15 cellular contexts compared by ENCODE assay signal in genomic region chr15:52438047-52438446, GRCh38.
DNase-seq lines count a peak whose midpoint lies in the region; ATAC-seq and TF ChIP-seq lines count a peak whose summit lies in the region.
"Had no signal": no experiment of that assay in that cellular context is flagged by ENCODE, and none has a peak within 500 bp of the region (broad histone marks: within the 10 kb centered on the region; RNA-seq: fewer than 3 reads in every experiment).

No MANE protein-coding gene starts in this region.

- POLR2A ChIA-PET in activated CD8-positive, alpha-beta T cell treated with anti-CD3 and anti-CD28 coated beads, Interleukin-2, amount 10 ng/mL, durations not matched to agents 7 days and 5 days (lab: Charles Lee) = no interaction called here
- POLR2A ChIA-PET in activated CD8-positive, alpha-beta T cell treated with anti-CD3 and anti-CD28 coated beads for 36 hours (lab: Charles Lee) = interaction anchor here (0.7 kb wide), 1 partner anchor 16 kb away, joined by 3 read pairs; no protein-coding TSS in a partner anchor
- POLR2A ChIA-PET in activated CD4-positive, alpha-beta memory T cell treated with anti-CD3 and anti-CD28 coated beads, Interleukin-2, amount 10 ng/mL, durations not matched to agents 7 days and 5 days (lab: Charles Lee) = interaction anchor here (0.8 to 1.2 kb wide), 2 partner anchors 28 to 90 kb away, joined by 3 read pairs; partner anchors contain the start of gene MYO5A

- no peak overlapping the region for H3K4me3 Mint-ChIP-seq in activated CD8-positive, alpha-beta T cell treated with anti-CD3 and anti-CD28 coated beads, Interleukin-2, amount 10 ng/mL, durations not matched to agents 7 days and 5 days
- H3K4me3 Mint-ChIP-seq in activated CD8-positive, alpha-beta T cell treated with anti-CD3 and anti-CD28 coated beads for 36 hours = no peak overlapping the region
- H3K4me3 Mint-ChIP-seq in stimulated activated effector memory CD8-positive, alpha-beta T cell treated with anti-CD3 and anti-CD28 coated beads, Interleukin-12 subunit alpha, Interleukin-12 subunit beta, amount 100 ng/mL, for 72 hours = no peak overlapping the region
- H3K4me3 Mint-ChIP-seq in activated CD4-positive, alpha-beta memory T cell treated with anti-CD3 and anti-CD28 coated beads, Interleukin-2, amount 10 ng/mL, durations not matched to agents 7 days and 5 days = no peak overlapping the region
- H3K4me3 Mint-ChIP-seq: activated CD8-positive, alpha-beta memory T cell treated with anti-CD3 and anti-CD28 coated beads, Interleukin-2, amount 10 ng/mL, durations not matched to agents 7 days and 5 days; GM23338; naive thymus-derived CD8-positive, alpha-beta T cell had no signal

- no peaks in the 10 kb centered on the region for H3K27me3 ChIP-seq in SJCRH30
- H3K27me3 ChIP-seq: tibial artery had no signal

- H3K27me3 Mint-ChIP-seq in activated CD8-positive, alpha-beta T cell treated with anti-CD3 and anti-CD28 coated beads, Interleukin-2, amount 10 ng/mL, durations not matched to agents 7 days and 5 days (ENCODE audit: low read depth) = no peaks in the 10 kb centered on the region
- no peaks in the 10 kb centered on the region for H3K27me3 Mint-ChIP-seq in activated CD8-positive, alpha-beta T cell treated with anti-CD3 and anti-CD28 coated beads for 36 hours
- H3K27me3 Mint-ChIP-seq in activated CD4-positive, alpha-beta memory T cell treated with anti-CD3 and anti-CD28 coated beads, Interleukin-2, amount 10 ng/mL, durations not matched to agents 7 days and 5 days = no peaks in the 10 kb centered on the region
- H3K27me3 Mint-ChIP-seq: activated CD8-positive, alpha-beta memory T cell treated with anti-CD3 and anti-CD28 coated beads, Interleukin-2, amount 10 ng/mL, durations not matched to agents 7 days and 5 days; naive thymus-derived CD8-positive, alpha-beta T cell had no signal

- H3K27ac ChIP-seq in SJCRH30 = no peak overlapping the region
- H3K27ac ChIP-seq: tibial artery had no signal

- peak overlapping the region; percentile 35 for H3K27ac Mint-ChIP-seq in activated CD8-positive, alpha-beta T cell treated with anti-CD3 and anti-CD28 coated beads, Interleukin-2, amount 10 ng/mL, durations not matched to agents 7 days and 5 days
- H3K27ac Mint-ChIP-seq in activated CD8-positive, alpha-beta T cell treated with anti-CD3 and anti-CD28 coated beads for 36 hours = no peak overlapping the region
- peak overlapping the region; percentile 64 for H3K27ac Mint-ChIP-seq in stimulated activated effector memory CD8-positive, alpha-beta T cell treated with anti-CD3 and anti-CD28 coated beads, Interleukin-12 subunit alpha, Interleukin-12 subunit beta, amount 100 ng/mL, for 72 hours
- H3K27ac Mint-ChIP-seq in activated CD4-positive, alpha-beta memory T cell treated with anti-CD3 and anti-CD28 coated beads, Interleukin-2, amount 10 ng/mL, durations not matched to agents 7 days and 5 days = no peak overlapping the region
- H3K27ac Mint-ChIP-seq: activated CD8-positive, alpha-beta memory T cell treated with anti-CD3 and anti-CD28 coated beads, Interleukin-2, amount 10 ng/mL, durations not matched to agents 7 days and 5 days; GM23338 had no signal

- CTCF ChIA-PET in activated CD8-positive, alpha-beta T cell treated with anti-CD3 and anti-CD28 coated beads, Interleukin-2, amount 10 ng/mL, durations not matched to agents 7 days and 5 days (lab: Charles Lee) = no interaction called here
- CTCF ChIA-PET in activated CD8-positive, alpha-beta T cell treated with anti-CD3 and anti-CD28 coated beads for 36 hours (lab: Charles Lee) = no interaction called here
- CTCF ChIA-PET in activated CD4-positive, alpha-beta memory T cell treated with anti-CD3 and anti-CD28 coated beads, Interleukin-2, amount 10 ng/mL, durations not matched to agents 7 days and 5 days (lab: Charles Lee) = no interaction called here

- no peaks in the 10 kb centered on the region for H3K9me3 ChIP-seq in SJCRH30 (replicated peaks)
- H3K9me3 ChIP-seq: tibial artery had no signal

- no peak for ATAC-seq in activated CD8-positive, alpha-beta T cell treated with anti-CD3 and anti-CD28 coated beads, Interleukin-2, amount 10 ng/mL, durations not matched to agents 7 days and 5 days
- ATAC-seq in activated CD8-positive, alpha-beta T cell treated with anti-CD3 and anti-CD28 coated beads for 36 hours = no peak
- no peak for ATAC-seq in stimulated activated effector memory CD8-positive, alpha-beta T cell treated with anti-CD3 and anti-CD28 coated beads, Interleukin-12 subunit alpha, Interleukin-12 subunit beta, amount 100 ng/mL, for 72 hours
- ATAC-seq: activated CD8-positive, alpha-beta memory T cell treated with anti-CD3 and anti-CD28 coated beads, Interleukin-2, amount 10 ng/mL, durations not matched to agents 7 days and 5 days; GM23338; naive thymus-derived CD8-positive, alpha-beta T cell had no signal

- H3K36me3 ChIP-seq in SJCRH30 = no peaks in the 10 kb centered on the region
- H3K36me3 ChIP-seq: tibial artery had no signal

- H3K36me3 Mint-ChIP-seq in activated CD8-positive, alpha-beta T cell treated with anti-CD3 and anti-CD28 coated beads, Interleukin-2, amount 10 ng/mL, durations not matched to agents 7 days and 5 days (ENCODE audit: low read depth) = no peaks in the 10 kb centered on the region
- no peaks in the 10 kb centered on the region for H3K36me3 Mint-ChIP-seq in activated CD8-positive, alpha-beta T cell treated with anti-CD3 and anti-CD28 coated beads for 36 hours (ENCODE audit: low read depth)
- H3K36me3 Mint-ChIP-seq in stimulated activated effector memory CD8-positive, alpha-beta T cell treated with anti-CD3 and anti-CD28 coated beads, Interleukin-12 subunit alpha, Interleukin-12 subunit beta, amount 100 ng/mL, for 72 hours = no peaks in the 10 kb centered on the region
- H3K36me3 Mint-ChIP-seq in activated CD4-positive, alpha-beta memory T cell treated with anti-CD3 and anti-CD28 coated beads, Interleukin-2, amount 10 ng/mL, durations not matched to agents 7 days and 5 days (ENCODE audit: low read depth) = no peaks in the 10 kb centered on the region
- H3K36me3 Mint-ChIP-seq: activated CD8-positive, alpha-beta memory T cell treated with anti-CD3 and anti-CD28 coated beads, Interleukin-2, amount 10 ng/mL, durations not matched to agents 7 days and 5 days had no signal

- TF ChIP-seq CTCF in activated CD8-positive, alpha-beta T cell treated with anti-CD3 and anti-CD28 coated beads for 36 hours (IDR thresholded peaks at IDR 0.05) = no peak

- H3K4me3 ChIP-seq in SJCRH30 = no peak overlapping the region
- H3K4me3 ChIP-seq: GM23338, tibial artery had no signal

- no peaks in the 10 kb centered on the region for H3K4me1 ChIP-seq in SJCRH30

- intact Hi-C loops in activated CD8-positive, alpha-beta T cell treated with anti-CD3 and anti-CD28 coated beads for 36 hours (cut with micrococcal nuclease) = no loop called here

- no peak for DNase-seq in activated CD8-positive, alpha-beta T cell treated with anti-CD3 and anti-CD28 coated beads, Interleukin-2, amount 10 ng/mL, durations not matched to agents 7 days and 5 days
- DNase-seq in activated CD8-positive, alpha-beta T cell treated with anti-CD3 and anti-CD28 coated beads for 36 hours = no peak
- DNase-seq in SKM-1 treated with dmso at 0.1 percent for 144 hours (lab: John Stamatoyannopoulos, UW; ENCODE audit: unreplicated experiment) (peak; percentile 96), foreskin melanocyte (peak; percentile 55), RKO (ENCODE audit: low spot score) (no peak), SJCRH30 (no peak)
- DNase-seq in stimulated activated effector memory CD8-positive, alpha-beta T cell treated with anti-CD3 and anti-CD28 coated beads, Interleukin-12 subunit alpha, Interleukin-12 subunit beta, amount 100 ng/mL, for 72 hours (ENCODE audit: low spot score in 2 of 2) = no peak
- no peak for DNase-seq in activated CD4-positive, alpha-beta memory T cell treated with anti-CD3 and anti-CD28 coated beads, Interleukin-2, amount 10 ng/mL, durations not matched to agents 7 days and 5 days
- DNase-seq: 8988T; activated CD8-positive, alpha-beta memory T cell treated with anti-CD3 and anti-CD28 coated beads, Interleukin-2, amount 10 ng/mL, durations not matched to agents 7 days and 5 days; kidney; naive thymus-derived CD8-positive, alpha-beta T cell; NCI-H2081 treated with DMSO at 0.1 percent for 48 hours had no signal

- H3K9me3 Mint-ChIP-seq in activated CD8-positive, alpha-beta T cell treated with anti-CD3 and anti-CD28 coated beads, Interleukin-2, amount 10 ng/mL, durations not matched to agents 7 days and 5 days (ENCODE audit: insufficient read depth) = no peaks in the 10 kb centered on the region
- H3K9me3 Mint-ChIP-seq in activated CD8-positive, alpha-beta T cell treated with anti-CD3 and anti-CD28 coated beads for 36 hours = no peaks in the 10 kb centered on the region
- H3K9me3 Mint-ChIP-seq in stimulated activated effector memory CD8-positive, alpha-beta T cell treated with anti-CD3 and anti-CD28 coated beads, Interleukin-12 subunit alpha, Interleukin-12 subunit beta, amount 100 ng/mL, for 72 hours = no peaks in the 10 kb centered on the region
- H3K9me3 Mint-ChIP-seq in activated CD4-positive, alpha-beta memory T cell treated with anti-CD3 and anti-CD28 coated beads, Interleukin-2, amount 10 ng/mL, durations not matched to agents 7 days and 5 days = no peaks in the 10 kb centered on the region
- H3K9me3 Mint-ChIP-seq: GM23338; naive thymus-derived CD8-positive, alpha-beta T cell had no signal

- peaks cover 19% of the 10 kb centered on the region for H3K4me1 Mint-ChIP-seq in activated CD8-positive, alpha-beta T cell treated with anti-CD3 and anti-CD28 coated beads, Interleukin-2, amount 10 ng/mL, durations not matched to agents 7 days and 5 days (ENCODE audit: low read depth)
- H3K4me1 Mint-ChIP-seq in activated CD8-positive, alpha-beta T cell treated with anti-CD3 and anti-CD28 coated beads for 36 hours (ENCODE audit: low read depth) = peaks cover 29% of the 10 kb centered on the region
- peaks cover 48% of the 10 kb centered on the region for H3K4me1 Mint-ChIP-seq in stimulated activated effector memory CD8-positive, alpha-beta T cell treated with anti-CD3 and anti-CD28 coated beads, Interleukin-12 subunit alpha, Interleukin-12 subunit beta, amount 100 ng/mL, for 72 hours
- H3K4me1 Mint-ChIP-seq in activated CD4-positive, alpha-beta memory T cell treated with anti-CD3 and anti-CD28 coated beads, Interleukin-2, amount 10 ng/mL, durations not matched to agents 7 days and 5 days = peaks cover 16% of the 10 kb centered on the region

Comparison
In these comparisons a context has a peak if more than half of its experiments do, and no peak if none do; other contexts are left out.
1. H3K27ac Mint-ChIP-seq: peak in activated CD8-positive, alpha-beta T cell treated with anti-CD3 and anti-CD28 coated beads, Interleukin-2, amount 10 ng/mL, durations not matched to agents 7 days and 5 days (single experiment) and stimulated activated effector memory CD8-positive, alpha-beta T cell treated with anti-CD3 and anti-CD28 coated beads, Interleukin-12 subunit alpha, Interleukin-12 subunit beta, amount 100 ng/mL, for 72 hours (single experiment); none in activated CD8-positive, alpha-beta T cell treated with anti-CD3 and anti-CD28 coated beads for 36 hours (single experiment) and activated CD4-positive, alpha-beta memory T cell treated with anti-CD3 and anti-CD28 coated beads, Interleukin-2, amount 10 ng/mL, durations not matched to agents 7 days and 5 days (single experiment).
2. DNase-seq: peak in SKM-1 treated with dmso at 0.1 percent for 144 hours (single experiment) and foreskin melanocyte (single experiment); none in activated CD8-positive, alpha-beta T cell treated with anti-CD3 and anti-CD28 coated beads, Interleukin-2, amount 10 ng/mL, durations not matched to agents 7 days and 5 days (single experiment), activated CD8-positive, alpha-beta T cell treated with anti-CD3 and anti-CD28 coated beads for 36 hours (single experiment), stimulated activated effector memory CD8-positive, alpha-beta T cell treated with anti-CD3 and anti-CD28 coated beads, Interleukin-12 subunit alpha, Interleukin-12 subunit beta, amount 100 ng/mL, for 72 hours (0 of 2), RKO (single experiment), activated CD4-positive, alpha-beta memory T cell treated with anti-CD3 and anti-CD28 coated beads, Interleukin-2, amount 10 ng/mL, durations not matched to agents 7 days and 5 days (single experiment) and SJCRH30 (0 of 2).